Comparison of ENCODE assay signal across 27 cellular contexts in the genomic region with DNA sequence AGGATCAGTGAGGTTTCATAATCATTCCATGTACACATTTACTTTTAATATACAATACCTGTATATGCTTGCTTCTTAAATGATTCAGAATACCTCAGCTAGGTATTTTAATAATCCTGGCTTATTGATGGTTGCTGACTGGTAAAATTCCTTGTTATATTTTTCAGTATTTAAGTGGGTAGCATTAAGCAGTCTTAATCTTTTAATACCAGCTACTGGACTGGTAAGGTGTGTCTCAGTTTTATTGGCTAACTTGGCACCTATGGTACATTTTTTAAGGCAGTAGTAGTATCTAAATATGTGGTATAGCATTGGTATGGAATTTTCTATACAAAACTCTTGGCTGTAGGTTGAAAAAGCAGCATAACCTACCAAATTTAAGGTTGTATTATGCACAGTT.
DNase-seq lines count a peak whose midpoint lies in the region; ATAC-seq, FAIRE-seq and TF ChIP-seq lines count a peak whose summit lies in the region.
"Had no signal": no experiment of that assay in that cellular context is flagged by ENCODE, and none has a peak within 500 bp of the region (broad histone marks: within the 10 kb centered on the region; RNA-seq: fewer than 3 reads in every experiment).

No MANE protein-coding gene starts in this region.

- H3K56ac ChIP-seq in H9 (ENCODE audit: insufficient read length, low read depth, low read length) = no peak overlapping the region

- BruUV-seq in MCF 10A (replicated peaks; lab: Mats Ljungman, UMichigan) = no TSS peak

- no peak overlapping the region for H3T11ph ChIP-seq in H9 (ENCODE audit: low read length)

- no peak overlapping the region for H2BK12ac ChIP-seq in H9 (ENCODE audit: insufficient read length, low read depth, low read length)

- H2BK5ac ChIP-seq in H9 (ENCODE audit: insufficient read length, low read length) = no peak overlapping the region

- no peak overlapping the region for H3K14ac ChIP-seq in H9 (ENCODE audit: insufficient read depth, low read length)

- H3K4me1 ChIP-seq in breast epithelium (no peaks in the 10 kb centered on the region), RWPE2 (ENCODE audit: insufficient read depth, poor library complexity, severe bottlenecking) (peaks cover 53% of the 10 kb centered on the region), smooth muscle cell (ENCODE audit: low read depth) (peaks cover 17% of the 10 kb centered on the region), H9 (ENCODE audit: insufficient read depth, low read length) (no peaks in the 10 kb centered on the region)
- H3K4me1 ChIP-seq: BLaER1 had no signal

- H3K79me2 ChIP-seq in smooth muscle cell (ENCODE audit: low read depth) (peaks cover 65% of the 10 kb centered on the region), H9 (ENCODE audit: insufficient read depth, low read length) (no peaks in the 10 kb centered on the region)

- no peak overlapping the region for H2AK5ac ChIP-seq in H9 (ENCODE audit: insufficient read length, low read length)

- peak; percentile 70 for ATAC-seq in RWPE2 (ENCODE audit: low read depth)
- ATAC-seq: activated CD8-positive, alpha-beta T cell treated with anti-CD3 and anti-CD28 coated beads, Interleukin-2, amount 10 ng/mL, durations not matched to agents 7 days and 5 days; left lung; natural killer cell; Right ventricle myocardium inferior; stimulated activated naive B cell treated with anti-CD40 and anti-IgM and Interleukin-4, amounts not matched to agents 10 μg/mL and 1 μg/mL and 100 μg/mL, for 72 hours had no signal

- POLR2A ChIA-PET in MCF 10A (lab: Yijun Ruan, JAX) = interaction anchor here (0.6 to 4.2 kb wide), 19 partner anchors 9 to 740 kb away, joined by 3 to 43 read pairs (median 4); a partner anchor contains a TSS

- no peaks in the 10 kb centered on the region for H3K23me2 ChIP-seq in H9 (ENCODE audit: insufficient read length, low read depth, low read length, poor library complexity, severe bottlenecking)

- H2BK20ac ChIP-seq in H9 (ENCODE audit: low read depth, low read length, poor library complexity, severe bottlenecking) = no peak overlapping the region

- H3K9ac ChIP-seq in smooth muscle cell (ENCODE audit: low read depth) = no peak overlapping the region
- no peak overlapping the region for H3K9ac ChIP-seq in H9 (ENCODE audit: extremely low read depth, insufficient read length, low read length)
- H3K9ac ChIP-seq: BLaER1 had no signal

- H4K8ac ChIP-seq in H9 (replicated peaks; ENCODE audit: insufficient read length, low read depth, low read length) = no peak overlapping the region

- no peak for TF ChIP-seq POLR2A in breast epithelium (IDR thresholded peaks at IDR 0.05)

- H2AFZ ChIP-seq in smooth muscle cell (ENCODE audit: low read depth) (no peak overlapping the region), H9 (ENCODE audit: low read length) (no peak overlapping the region)

- H3K27ac ChIP-seq in breast epithelium = no peak overlapping the region
- peak overlapping the region; percentile 83 for H3K27ac ChIP-seq in RWPE2 (ENCODE audit: poor library complexity, severe bottlenecking)
- H3K27ac ChIP-seq in smooth muscle cell (ENCODE audit: low read depth) = peak overlapping the region; percentile 86
- no peak overlapping the region for H3K27ac ChIP-seq in H9 (ENCODE audit: insufficient read length, low read depth, low read length)
- H3K27ac ChIP-seq: BLaER1, left lung, ovary had no signal

- H3K23ac ChIP-seq in H9 (ENCODE audit: insufficient read length, low read depth, low read length) = no peak overlapping the region

- H2BK120ac ChIP-seq in H9 (ENCODE audit: low read depth, low read length, poor library complexity, severe bottlenecking) = no peak overlapping the region

- no peak overlapping the region for H4K5ac ChIP-seq in H9 (ENCODE audit: insufficient read length, low read depth, low read length)

- H2BK15ac ChIP-seq in H9 (ENCODE audit: low read depth, low read length) = no peak overlapping the region

- peaks cover 9% of the 10 kb centered on the region for H3F3A ChIP-seq in smooth muscle cell (ENCODE audit: low read depth)

- TF ChIP-seq CTCF in MCF 10A (IDR thresholded peaks at IDR 0.05; ENCODE audit: unreplicated experiment) = no peak
- no peak for TF ChIP-seq CTCF in breast epithelium (IDR thresholded peaks at IDR 0.05)
- TF ChIP-seq CTCF in RWPE2 (IDR thresholded peaks at IDR 0.05; ENCODE audit: poor library complexity, severe bottlenecking) = no peak
- TF ChIP-seq CTCF in fibroblast of the aortic adventitia (IDR thresholded peaks at IDR 0.05; ENCODE audit: insufficient read depth, low read length) = no peak
- TF ChIP-seq CTCF in smooth muscle cell (IDR thresholded peaks at IDR 0.05; ENCODE audit: borderline replicate concordance, insufficient read depth, poor library complexity, severe bottlenecking) = no peak
- no peak for TF ChIP-seq CTCF in H9 (conservative IDR thresholded peaks at IDR 0.05)

- no peak for FAIRE-seq in HTR-8/SVneo (lab: Jason Lieb, UNC)

- H3K4ac ChIP-seq in H9 (ENCODE audit: low read depth, low read length) = no peak overlapping the region

- H3K27me3 Mint-ChIP-seq in MCF 10A (ENCODE audit: insufficient read depth, unreplicated experiment) (no peaks in the 10 kb centered on the region), H9 (ENCODE audit: low read depth) (no peaks in the 10 kb centered on the region)
- H3K27me3 Mint-ChIP-seq: activated naive CD4-positive, alpha-beta T cell treated with anti-CD3 and anti-CD28 coated beads, Interleukin-2, amount 10 ng/mL, durations not matched to agents 7 days and 5 days; stimulated activated naive B cell treated with anti-CD40 and anti-IgM and Interleukin-4, amounts not matched to agents 10 μg/mL and 1 μg/mL and 100 μg/mL, for 72 hours had no signal

- H4K91ac ChIP-seq in H9 (ENCODE audit: insufficient read length, low read depth, low read length) = no peak overlapping the region

- H3K18ac ChIP-seq in H9 (ENCODE audit: insufficient read length, low read depth, low read length) = no peak overlapping the region

- H3K4me2 ChIP-seq in smooth muscle cell (no peak overlapping the region), H9 (ENCODE audit: insufficient read depth, insufficient read length, low read length) (no peak overlapping the region)
- H3K4me2 ChIP-seq: BLaER1 had no signal

- no peaks in the 10 kb centered on the region for H3K9me3 ChIP-seq in breast epithelium
- no peaks in the 10 kb centered on the region for H3K9me3 ChIP-seq in RWPE2 (ENCODE audit: severe bottlenecking)
- H3K9me3 ChIP-seq in smooth muscle cell (replicated peaks; ENCODE audit: low read depth) = no peaks in the 10 kb centered on the region
- H3K9me3 ChIP-seq in H9 (ENCODE audit: control insufficient read depth, low read depth, low read length) = no peaks in the 10 kb centered on the region
- H3K9me3 ChIP-seq: left lung, ovary, right atrium auricular region had no signal

- no peaks in the 10 kb centered on the region for H3K27me3 ChIP-seq in breast epithelium
- no peaks in the 10 kb centered on the region for H3K27me3 ChIP-seq in RWPE2 (ENCODE audit: insufficient read depth, poor library complexity, severe bottlenecking)
- no peaks in the 10 kb centered on the region for H3K27me3 ChIP-seq in smooth muscle cell (ENCODE audit: low read depth)
- no peaks in the 10 kb centered on the region for H3K27me3 ChIP-seq in H9 (ENCODE audit: insufficient read depth, low read length)
- H3K27me3 ChIP-seq: BLaER1, dorsolateral prefrontal cortex, left lung, ovary, right atrium auricular region had no signal

- peaks cover 47% of the 10 kb centered on the region for H3K4me1 Mint-ChIP-seq in MCF 10A (ENCODE audit: insufficient read depth, unreplicated experiment)
- H3K4me1 Mint-ChIP-seq in H9 = no peaks in the 10 kb centered on the region

- DNase-seq in MCF 10A (ENCODE audit: unreplicated experiment) = no peak
- no peak for DNase-seq in breast epithelium (ENCODE audit: low spot score in 2 of 2)
- no peak for DNase-seq in RWPE2 (ENCODE audit: low spot score)
- no peak for DNase-seq in fibroblast of the aortic adventitia (ENCODE audit: low read depth)
- DNase-seq in smooth muscle cell (lab: John Stamatoyannopoulos, UW; ENCODE audit: unreplicated experiment) = no peak
- no peak for DNase-seq in HTR-8/SVneo (ENCODE audit: insufficient read length, low spot score)
- DNase-seq in H9 = no peak
- no peak for DNase-seq in HuH-7.5 (ENCODE audit: low spot score)
- DNase-seq: activated CD8-positive, alpha-beta T cell treated with anti-CD3 and anti-CD28 coated beads, Interleukin-2, amount 10 ng/mL, durations not matched to agents 7 days and 5 days; activated naive CD4-positive, alpha-beta T cell treated with anti-CD3 and anti-CD28 coated beads, Interleukin-2, amount 10 ng/mL, durations not matched to agents 7 days and 5 days; aorta; Calu3; caudate nucleus; dorsolateral prefrontal cortex; left lung; midbrain; natural killer cell; NCI-H1105; NCI-H2029 treated with DMSO at 0.1 percent for 48 hours; NCI-H345; NCI-H774; ovary; stimulated activated CD4-positive, alpha-beta T cell treated with anti-CD3 and anti-CD28 coated beads, Interleukin-4, amount 100 ng/mL, for 1 hour; stimulated activated naive B cell treated with anti-CD40 and anti-IgM and Interleukin-4, amounts not matched to agents 10 μg/mL and 1 μg/mL and 100 μg/mL, for 72 hours had no signal

- H3K36me3 ChIP-seq in breast epithelium = no peaks in the 10 kb centered on the region
- H3K36me3 ChIP-seq in RWPE2 (ENCODE audit: low read depth) = peaks cover 15% of the 10 kb centered on the region
- H3K36me3 ChIP-seq in smooth muscle cell (ENCODE audit: low read depth) = no peaks in the 10 kb centered on the region
- H3K36me3 ChIP-seq: ovary had no signal

- H3K9me3 Mint-ChIP-seq in MCF 10A (ENCODE audit: unreplicated experiment) = no peaks in the 10 kb centered on the region
- no peaks in the 10 kb centered on the region for H3K9me3 Mint-ChIP-seq in H9
- H3K9me3 Mint-ChIP-seq: activated naive CD4-positive, alpha-beta T cell treated with anti-CD3 and anti-CD28 coated beads, Interleukin-2, amount 10 ng/mL, durations not matched to agents 7 days and 5 days; natural killer cell; stimulated activated naive B cell treated with anti-CD40 and anti-IgM and Interleukin-4, amounts not matched to agents 10 μg/mL and 1 μg/mL and 100 μg/mL, for 72 hours had no signal

- intact Hi-C loops in MCF 10A (cut with micrococcal nuclease) (no loop called here), breast epithelium (cut with DNase I; ENCODE audit: low total_unique reads) (no loop called here)

- H3K27ac Mint-ChIP-seq in MCF 10A (ENCODE audit: low read depth, unreplicated experiment) (peak overlapping the region; percentile 80), H9 (no peak overlapping the region)
- H3K27ac Mint-ChIP-seq: activated CD8-positive, alpha-beta T cell treated with anti-CD3 and anti-CD28 coated beads, Interleukin-2, amount 10 ng/mL, durations not matched to agents 7 days and 5 days; activated naive CD4-positive, alpha-beta T cell treated with anti-CD3 and anti-CD28 coated beads, Interleukin-2, amount 10 ng/mL, durations not matched to agents 7 days and 5 days; stimulated activated naive B cell treated with anti-CD40 and anti-IgM and Interleukin-4, amounts not matched to agents 10 μg/mL and 1 μg/mL and 100 μg/mL, for 72 hours had no signal

- peak overlapping the region; percentile 63 for H3K4me3 Mint-ChIP-seq in MCF 10A (ENCODE audit: unreplicated experiment)
- H3K4me3 Mint-ChIP-seq in H9 = no peak overlapping the region
- H3K4me3 Mint-ChIP-seq: activated CD8-positive, alpha-beta T cell treated with anti-CD3 and anti-CD28 coated beads, Interleukin-2, amount 10 ng/mL, durations not matched to agents 7 days and 5 days; activated naive CD4-positive, alpha-beta T cell treated with anti-CD3 and anti-CD28 coated beads, Interleukin-2, amount 10 ng/mL, durations not matched to agents 7 days and 5 days; natural killer cell; stimulated activated naive B cell treated with anti-CD40 and anti-IgM and Interleukin-4, amounts not matched to agents 10 μg/mL and 1 μg/mL and 100 μg/mL, for 72 hours had no signal

- H3K36me3 Mint-ChIP-seq in MCF 10A (ENCODE audit: insufficient read depth, unreplicated experiment) (peaks cover 6% of the 10 kb centered on the region), H9 (ENCODE audit: insufficient read depth in 1 of 3, low read depth in 3 of 3) (peaks cover 2 to 18% (median 18%) of the 10 kb centered on the region in 3 experiments; a peak in 6 of 7 replicates)

- H3K4me3 ChIP-seq in breast epithelium (no peak overlapping the region), RWPE2 (ENCODE audit: severe bottlenecking) (no peak overlapping the region), fibroblast of the aortic adventitia (ENCODE audit: low read depth, low read length) (peak overlapping the region; percentile 36), smooth muscle cell (no peak overlapping the region)
- H3K4me3 ChIP-seq: BLaER1, dorsolateral prefrontal cortex, left lung, ovary, right atrium auricular region had no signal

- CTCF ChIA-PET in MCF 10A (lab: Yijun Ruan, JAX) = interaction anchor here (0.6 to 2.4 kb wide), 6 partner anchors 13 to 101 kb away, joined by 3 to 12 read pairs (median 4); no protein-coding TSS in a partner anchor

- H4K20me1 ChIP-seq in smooth muscle cell (ENCODE audit: low read depth) (peaks cover 54% of the 10 kb centered on the region), H9 (ENCODE audit: control insufficient read depth, insufficient read depth, insufficient read length) (no peaks in the 10 kb centered on the region)

- no peaks in the 10 kb centered on the region for H3K79me1 ChIP-seq in H9 (ENCODE audit: insufficient read depth, low read depth, low read length, poor library complexity, severe bottlenecking)

Comparison
In these comparisons a context has a peak if more than half of its experiments do, and no peak if none do; other contexts are left out.
1. H3K27ac ChIP-seq: peak in RWPE2 (single experiment) and smooth muscle cell (single experiment); none in breast epithelium (0 of 2) and H9 (single experiment).